ENCODE assay signal across 27 cellular contexts in genomic region chr11:7254731-7255291, GRCh38. TPM values are rescaled to one million over a fixed set of nuclear protein-coding genes. Genes with fewer than 3 reads are reported as not detected.
"Had no signal": no experiment of that assay in that cellular context is flagged by ENCODE, and none has a peak within 500 bp of the region (broad histone marks: within the 10 kb centered on the region; RNA-seq: fewer than 3 reads in every experiment).

No MANE protein-coding gene starts in this region.

- H3K4me1 ChIP-seq: foreskin keratinocyte had no signal

- H3K36me3 ChIP-seq: esophagus muscularis mucosa, gastroesophageal sphincter, heart left ventricle, left lung, lower lobe of right lung had no signal

- H3K36me3 Mint-ChIP-seq: immature natural killer cell, mesothelial cell of epicardium, naive B cell had no signal

- H3K27ac Mint-ChIP-seq: immature natural killer cell, mesothelial cell of epicardium, naive B cell had no signal

- H3K79me2 ChIP-seq: hepatocyte had no signal

- H2AFZ ChIP-seq: hepatocyte had no signal

- H3K27ac ChIP-seq: coronary artery, esophagus muscularis mucosa, foreskin keratinocyte, gastroesophageal sphincter, heart left ventricle, hepatocyte, left lung, lower lobe of right lung had no signal

- H3K4me3 ChIP-seq: coronary artery, dorsolateral prefrontal cortex, esophagus muscularis mucosa, gastroesophageal sphincter, heart left ventricle, hepatocyte, left lung, lower lobe of right lung, mucosa of descending colon had no signal

- H3K4me3 Mint-ChIP-seq: immature natural killer cell, mesothelial cell of epicardium, naive B cell had no signal

- H3K4me1 Mint-ChIP-seq: immature natural killer cell had no signal

- H3K9me3 ChIP-seq: esophagus muscularis mucosa, gastroesophageal sphincter, heart left ventricle, left lung, lower lobe of right lung, mucosa of descending colon had no signal

- DNase-seq: dermis blood vessel endothelial cell; effector CD4-positive, alpha-beta T cell; effector memory CD4-positive, alpha-beta T cell; foreskin keratinocyte; heart left ventricle; hypothalamus; immature natural killer cell; islet precursor cell; kidney; kidney glomerular epithelial cell; left cardiac atrium; left lung; left ventricle myocardium superior; lower lobe of right lung; mesenchymal stem cell; mucosa of descending colon; naive B cell had no signal

- H3K4me2 ChIP-seq: hepatocyte had no signal

- H3K9me3 Mint-ChIP-seq: mesothelial cell of epicardium had no signal

- ATAC-seq: foreskin keratinocyte, gastroesophageal sphincter, heart left ventricle, left cardiac atrium, left lung, left ventricle myocardium superior, lower lobe of right lung, mucosa of descending colon had no signal

RNA-seq across cellular contexts. Expression of gene SYT9, which starts 3.1 kb away (rescaled TPM):
- total RNA-seq: endothelial cell of umbilical vein, fibroblast of lung, foreskin keratinocyte, mesenteric fat pad, myocyte had no signal
